ENCODE assay signal across 15 cellular contexts in the genomic region with DNA sequence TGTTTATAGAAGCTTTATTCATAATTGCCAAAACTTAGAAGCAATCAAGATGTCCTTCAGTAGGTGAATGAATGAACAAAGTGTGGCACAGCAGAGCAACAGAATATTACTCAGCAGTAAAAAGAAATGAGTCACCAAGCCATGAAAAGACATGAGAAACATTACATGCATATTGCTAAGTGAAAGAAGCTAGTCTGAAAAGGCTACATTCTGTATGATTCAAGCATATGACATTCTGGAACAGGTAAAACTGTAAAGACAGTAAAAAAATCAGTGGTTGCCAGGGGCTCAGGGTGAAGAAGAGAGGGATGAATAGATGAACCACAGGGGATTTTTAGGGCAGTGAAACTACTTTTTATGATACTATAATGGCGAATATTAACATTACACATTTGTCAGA.
DNase-seq lines count a peak whose midpoint lies in the region; ATAC-seq lines count a peak whose summit lies in the region.
"Had no signal": no experiment of that assay in that cellular context is flagged by ENCODE, and none has a peak within 500 bp of the region (broad histone marks: within the 10 kb centered on the region; RNA-seq: fewer than 3 reads in every experiment).

No MANE protein-coding gene starts in this region.

- no peak overlapping the region for H3K4me3 ChIP-seq in H7 (ENCODE audit: insufficient read depth, low read depth, low read length)
- H3K4me3 ChIP-seq: upper lobe of right lung had no signal

- ATAC-seq in activated CD4-positive, CD25-positive, alpha-beta regulatory T cell treated with anti-CD3 and anti-CD28 coated beads, Interleukin-2, amount 50 U/mL, for 24 hours = peak; percentile 96 to 97
- peak; percentile 84 for ATAC-seq in GM18868 (IDR thresholded peaks at IDR 0.05; ENCODE audit: unreplicated experiment)
- ATAC-seq in HG02623 (IDR thresholded peaks at IDR 0.05; ENCODE audit: unreplicated experiment) = peak; percentile 59
- peak; percentile 72 for ATAC-seq in HG03442 (IDR thresholded peaks at IDR 0.05; ENCODE audit: unreplicated experiment)
- ATAC-seq: HepG2, PC-3, upper lobe of right lung had no signal

- no peak for DNase-seq in activated CD4-positive, CD25-positive, alpha-beta regulatory T cell (lab: John Stamatoyannopoulos, UW)
- DNase-seq in H7 = no peak
- no peak for DNase-seq in DMS79 (lab: John Stamatoyannopoulos, UW)
- no peak for DNase-seq in stimulated activated CD8-positive, alpha-beta memory T cell treated with anti-CD3 and anti-CD28 coated beads, Interleukin-4, amount 100 ng/mL, for 48 hours
- DNase-seq: 8988T, GF-D8, HFFc6, PC-3, upper lobe of right lung, WERI-Rb-1 had no signal

- H3K36me3 ChIP-seq in H7 (replicated peaks; ENCODE audit: control insufficient read depth, insufficient read depth, low read length) = no peaks in the 10 kb centered on the region
- H3K36me3 ChIP-seq: upper lobe of right lung, WERI-Rb-1 had no signal

- H3K27me3 ChIP-seq in H7 (ENCODE audit: control insufficient read depth, insufficient read depth, low read length) = no peaks in the 10 kb centered on the region
- H3K27me3 ChIP-seq: upper lobe of right lung had no signal
